Comparison of ENCODE assay signal across 35 cellular contexts in genomic region chr9:30362368-30362767, GRCh38.
"Had no signal": no experiment of that assay in that cellular context is flagged by ENCODE, and none has a peak within 500 bp of the region (broad histone marks: within the 10 kb centered on the region; RNA-seq: fewer than 3 reads in every experiment).

No MANE protein-coding gene starts in this region.

- H3K4me1 ChIP-seq: adrenal gland, body of pancreas, breast epithelium had no signal

- H3K27me3 ChIP-seq: adrenal gland, body of pancreas, brain microvascular endothelial cell, breast epithelium had no signal

- H3K4me3 ChIP-seq: adrenal gland, body of pancreas, breast epithelium had no signal

- FAIRE-seq: astrocyte, TTC549 had no signal

- H3K9me3 ChIP-seq: adrenal gland, body of pancreas, breast epithelium had no signal

- ATAC-seq: activated CD4-positive, alpha-beta T cell treated with anti-CD3 and anti-CD28 coated beads for 36 hours; activated CD4-positive, CD25-positive, alpha-beta regulatory T cell treated with anti-CD3 and anti-CD28 coated beads, Interleukin-2, amount 50 U/mL, for 24 hours; activated CD8-positive, alpha-beta memory T cell treated with anti-CD3 and anti-CD28 coated beads, Interleukin-2, amount 10 ng/mL, durations not matched to agents 7 days and 5 days; activated CD8-positive, alpha-beta T cell treated with anti-CD3 and anti-CD28 coated beads, Interleukin-2, amount 10 ng/mL, durations not matched to agents 7 days and 5 days; activated naive CD4-positive, alpha-beta T cell treated with anti-CD3 and anti-CD28 coated beads, Interleukin-2, amount 50 U/mL, for 72 hours; activated T-helper 17 cell treated with anti-CD3 and anti-CD28 coated beads, Interleukin-2, amount 50 U/mL, for 72 hours; body of pancreas had no signal

- H3K27ac ChIP-seq: adrenal gland, body of pancreas, brain microvascular endothelial cell, breast epithelium, VCaP had no signal

- H3K36me3 ChIP-seq: adrenal gland, brain microvascular endothelial cell, breast epithelium had no signal

- DNase-seq: activated CD4-positive, alpha-beta memory T cell treated with anti-CD3 and anti-CD28 coated beads, Interleukin-2, amount 10 ng/mL, durations not matched to agents 7 days and 5 days; activated CD4-positive, alpha-beta T cell treated with anti-CD3 and anti-CD28 coated beads for 1 hour; activated CD4-positive, alpha-beta T cell treated with anti-CD3 and anti-CD28 coated beads for 36 hours; activated CD4-positive, alpha-beta T cell treated with anti-CD3 and anti-CD28 coated beads for 48 hours; activated CD4-positive, alpha-beta T cell treated with anti-CD3 and anti-CD28 coated beads, Interleukin-2, amount 10 ng/mL, durations not matched to agents 7 days and 5 days; activated CD4-positive, alpha-beta T cell treated with anti-CD3 and anti-CD28 coated beads, Interleukin-2, amount 50 U/mL, for 48 hours; activated CD4-positive, CD25-positive, alpha-beta regulatory T cell; activated CD8-positive, alpha-beta memory T cell treated with anti-CD3 and anti-CD28 coated beads for 24 hours; activated CD8-positive, alpha-beta memory T cell treated with anti-CD3 and anti-CD28 coated beads, Interleukin-2, amount 10 ng/mL, durations not matched to agents 7 days and 5 days; activated CD8-positive, alpha-beta memory T cell treated with anti-CD3 and anti-CD28 coated beads, Interleukin-2, amount 50 U/mL, for 48 hours; activated CD8-positive, alpha-beta T cell treated with anti-CD3 and anti-CD28 coated beads, Interleukin-2, amount 10 ng/mL, durations not matched to agents 7 days and 5 days; activated effector memory CD4-positive, alpha-beta T cell treated with anti-CD3 and anti-CD28 coated beads, Interleukin-2, amount 50 U/mL, for 16 hours; activated gamma-delta T cell treated with Interleukin-2 at 50 U/mL for 16 hours; activated naive CD4-positive, alpha-beta T cell; activated naive CD4-positive, alpha-beta T cell treated with anti-CD3 and anti-CD28 coated beads for 36 hours; activated naive CD4-positive, alpha-beta T cell treated with anti-CD3 and anti-CD28 coated beads, Interleukin-2, amount 50 U/mL, for 16 hours; activated naive CD8-positive, alpha-beta T cell treated with anti-CD3 and anti-CD28 coated beads for 36 hours; activated T-cell treated with anti-CD3 and anti-CD28 coated beads, Interleukin-2, amount 50 U/mL, for 24 hours; activated T-cell treated with anti-CD3 and anti-CD28 coated beads, Interleukin-2, amount 50 U/mL, for 48 hours; adrenal gland; amniotic stem cell; aorta; body of pancreas; brain microvascular endothelial cell; central memory CD4-positive, alpha-beta T cell; T-helper 1 cell; T-helper 2 cell; T-helper 9 cell had no signal
